ENCODE assay signal across 1 cellular context in the genomic region with DNA sequence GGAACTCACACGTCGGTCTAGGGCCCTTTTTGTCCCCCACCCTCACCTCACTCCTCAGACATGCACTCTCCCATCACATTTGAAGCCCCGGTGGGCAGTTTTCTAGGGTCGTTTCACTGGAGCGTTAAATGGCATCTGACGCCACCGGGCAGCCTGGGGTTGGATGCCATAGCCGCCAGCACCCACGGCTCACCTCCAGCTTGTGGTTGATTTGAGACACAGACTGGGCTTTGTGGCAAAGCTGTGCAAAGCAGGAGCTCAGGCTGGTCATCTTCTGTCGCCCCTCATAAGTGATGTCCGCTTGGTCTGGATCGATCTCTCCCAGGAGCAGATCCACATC.
TF ChIP-seq lines count a peak whose summit lies in the region.

No MANE protein-coding gene starts in this region.

TF ChIP-seq in IMR-90, 13 proteins besides CTCF, POLR2A, EP300 and RAD21 (continued from another document):
- TF ChIP-seq, protein P1, sequence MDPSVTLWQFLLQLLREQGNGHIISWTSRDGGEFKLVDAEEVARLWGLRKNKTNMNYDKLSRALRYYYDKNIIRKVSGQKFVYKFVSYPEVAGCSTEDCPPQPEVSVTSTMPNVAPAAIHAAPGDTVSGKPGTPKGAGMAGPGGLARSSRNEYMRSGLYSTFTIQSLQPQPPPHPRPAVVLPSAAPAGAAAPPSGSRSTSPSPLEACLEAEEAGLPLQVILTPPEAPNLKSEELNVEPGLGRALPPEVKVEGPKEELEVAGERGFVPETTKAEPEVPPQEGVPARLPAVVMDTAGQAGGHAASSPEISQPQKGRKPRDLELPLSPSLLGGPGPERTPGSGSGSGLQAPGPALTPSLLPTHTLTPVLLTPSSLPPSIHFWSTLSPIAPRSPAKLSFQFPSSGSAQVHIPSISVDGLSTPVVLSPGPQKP (IDR thresholded peaks at IDR 0.05; ENCODE audit: borderline replicate concordance, low read depth, low read length): no peak
- TF ChIP-seq CEBPB (IDR thresholded peaks at IDR 0.05; ENCODE audit: low read depth, low read length): no peak
- TF ChIP-seq MXI1 (IDR thresholded peaks at IDR 0.05; ENCODE audit: borderline replicate concordance, low read depth, low read length): no peak
- TF ChIP-seq RFX5 (IDR thresholded peaks at IDR 0.05; ENCODE audit: low read depth, low read length): no peak
- no peak for TF ChIP-seq FOS (IDR thresholded peaks at IDR 0.05; ENCODE audit: low read depth, low read length)
- no peak for TF ChIP-seq MAZ (IDR thresholded peaks at IDR 0.05; ENCODE audit: borderline replicate concordance, low read depth, low read length)
- no peak for TF ChIP-seq BHLHE40 (IDR thresholded peaks at IDR 0.05; ENCODE audit: low read depth, low read length)
- TF ChIP-seq MAFK (IDR thresholded peaks at IDR 0.05; ENCODE audit: low read depth, low read length): no peak
